In the genomic region with DNA sequence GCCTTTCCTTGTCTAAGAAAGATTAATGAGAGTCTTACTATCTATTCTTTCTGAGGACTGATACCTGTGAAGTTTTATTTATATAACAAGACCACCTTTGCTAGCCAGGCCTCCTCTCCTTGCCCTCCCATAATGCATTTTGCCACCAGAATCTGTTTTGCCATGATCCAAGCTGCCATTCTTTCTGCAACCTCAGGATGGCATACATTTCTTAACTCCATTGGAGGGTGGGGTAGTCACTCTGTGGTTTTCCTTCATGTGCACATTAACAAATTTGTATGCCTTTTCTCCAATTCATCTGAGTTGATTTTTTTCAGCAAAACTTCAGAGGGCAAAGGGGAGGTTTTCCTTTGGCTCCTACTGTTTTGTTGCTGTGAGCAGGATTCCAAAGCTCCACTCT, we compare ENCODE assay signal across 21 cellular contexts. TPM values are rescaled to one million over a fixed set of nuclear protein-coding genes. Genes with fewer than 3 reads are reported as not detected.
DNase-seq lines count a peak whose midpoint lies in the region; ATAC-seq and TF ChIP-seq lines count a peak whose summit lies in the region.
"Had no signal": no experiment of that assay in that cellular context is flagged by ENCODE, and none has a peak within 500 bp of the region (broad histone marks: within the 10 kb centered on the region; RNA-seq: fewer than 3 reads in every experiment).

No MANE protein-coding gene starts in this region.

- H3F3A ChIP-seq in neural progenitor cell (ENCODE audit: low read depth): no peaks in the 10 kb centered on the region

- H3K27ac ChIP-seq in neural progenitor cell: no peak overlapping the region
- H3K27ac ChIP-seq: gastroesophageal sphincter, Peyer's patch, sigmoid colon, transverse colon had no signal

- DNase-seq in Daoy (ENCODE audit: low read depth) (peak; percentile 7), WTC11 (ENCODE audit: low spot score) (no peak), neural progenitor cell (ENCODE audit: low spot score) (no peak), Caco-2 (no peak), AML-193 (lab: John Stamatoyannopoulos, UW) (no peak)
- no peak for DNase-seq in activated CD4-positive, alpha-beta T cell treated with anti-CD3 and anti-CD28 coated beads for 36 hours
- DNase-seq: activated CD8-positive, alpha-beta T cell treated with anti-CD3 and anti-CD28 coated beads, Interleukin-2, amount 10 ng/mL, durations not matched to agents 7 days and 5 days; DMS79 treated with DMSO at 0.1 percent for 48 hours; NCI-H446; Peyer's patch; sigmoid colon; stimulated activated CD4-positive, alpha-beta T cell treated with anti-CD3 and anti-CD28 coated beads, Interleukin-4, amount 100 ng/mL, for 4 hours; transverse colon had no signal

- ATAC-seq in HG03280 (IDR thresholded peaks at IDR 0.05; ENCODE audit: unreplicated experiment) (peak; percentile 22), WTC11 (peak; percentile 47; the same call in 1 of the 2 replicates), GM18519 (IDR thresholded peaks at IDR 0.05; ENCODE audit: low FRiP score, unreplicated experiment) (no peak)
- ATAC-seq in activated CD4-positive, alpha-beta T cell treated with anti-CD3 and anti-CD28 coated beads for 36 hours: no peak
- ATAC-seq: activated CD8-positive, alpha-beta T cell treated with anti-CD3 and anti-CD28 coated beads, Interleukin-2, amount 10 ng/mL, durations not matched to agents 7 days and 5 days; gastroesophageal sphincter had no signal

- no peak overlapping the region for H3K4me2 ChIP-seq in neural progenitor cell

- H3K4me3 Mint-ChIP-seq in WTC11 (no peak overlapping the region), neural progenitor cell (no peak overlapping the region), Caco-2 (ENCODE audit: unreplicated experiment) (no peak overlapping the region)
- H3K4me3 Mint-ChIP-seq in activated CD4-positive, alpha-beta T cell treated with anti-CD3 and anti-CD28 coated beads for 36 hours: no peak overlapping the region
- H3K4me3 Mint-ChIP-seq: activated CD8-positive, alpha-beta T cell treated with anti-CD3 and anti-CD28 coated beads, Interleukin-2, amount 10 ng/mL, durations not matched to agents 7 days and 5 days; activated T-helper 1 cell treated with anti-CD3 and anti-CD28 coated beads, Interleukin-12 subunit alpha, Interleukin-12 subunit beta, Interleukin-2, Interleukin-4 antibody, amounts not matched to agents 30 ng/mL and 10 ng/mL and 1 ng/mL, durations not matched to agents 14 hours and 24 hours and 36 hours; CD14-positive monocyte; central memory CD8-positive, alpha-beta T cell; IgD-negative memory B cell; memory B cell had no signal

- H3K4me1 ChIP-seq in neural progenitor cell (no peaks in the 10 kb centered on the region), Caco-2 (no peaks in the 10 kb centered on the region)
- H3K4me1 ChIP-seq: gastroesophageal sphincter, sigmoid colon had no signal

- CTCF ChIA-PET in WTC11 (lab: Charles Lee) (interaction anchor here (0.6 to 1.2 kb wide), 3 partner anchors 118 to 307 kb away, joined by 3 read pairs; no protein-coding TSS in a partner anchor), Caco-2 (lab: Charles Lee) (no interaction called here)
- CTCF ChIA-PET in activated CD4-positive, alpha-beta T cell treated with anti-CD3 and anti-CD28 coated beads for 36 hours (lab: Charles Lee): interaction anchor here (1.4 kb wide), 1 partner anchor 13 kb away, joined by 5 read pairs; no protein-coding TSS in a partner anchor

- H3K9me3 Mint-ChIP-seq in WTC11: peaks cover 8% of the 10 kb centered on the region
- H3K9me3 Mint-ChIP-seq in neural progenitor cell: peaks cover 6% of the 10 kb centered on the region
- H3K9me3 Mint-ChIP-seq in Caco-2 (ENCODE audit: unreplicated experiment): no peaks in the 10 kb centered on the region
- peaks cover 3% of the 10 kb centered on the region for H3K9me3 Mint-ChIP-seq in activated CD4-positive, alpha-beta T cell treated with anti-CD3 and anti-CD28 coated beads for 36 hours (ENCODE audit: low read depth)
- H3K9me3 Mint-ChIP-seq: activated T-helper 1 cell treated with anti-CD3 and anti-CD28 coated beads, Interleukin-12 subunit alpha, Interleukin-12 subunit beta, Interleukin-2, Interleukin-4 antibody, amounts not matched to agents 30 ng/mL and 10 ng/mL and 1 ng/mL, durations not matched to agents 14 hours and 24 hours and 36 hours; central memory CD8-positive, alpha-beta T cell; memory B cell had no signal

- H3K27me3 ChIP-seq in neural progenitor cell (no peaks in the 10 kb centered on the region), Caco-2 (replicated peaks; ENCODE audit: control insufficient read depth, insufficient read depth, low read length) (no peaks in the 10 kb centered on the region)
- H3K27me3 ChIP-seq: gastroesophageal sphincter, Peyer's patch, sigmoid colon, transverse colon had no signal

- no peak overlapping the region for H3K9ac ChIP-seq in neural progenitor cell

- no peaks in the 10 kb centered on the region for H3K27me3 Mint-ChIP-seq in WTC11 (ENCODE audit: low read depth)
- H3K27me3 Mint-ChIP-seq in neural progenitor cell (ENCODE audit: insufficient read depth, low read depth): no peaks in the 10 kb centered on the region
- no peaks in the 10 kb centered on the region for H3K27me3 Mint-ChIP-seq in Caco-2 (ENCODE audit: insufficient read depth, unreplicated experiment)
- no peaks in the 10 kb centered on the region for H3K27me3 Mint-ChIP-seq in activated CD4-positive, alpha-beta T cell treated with anti-CD3 and anti-CD28 coated beads for 36 hours
- H3K27me3 Mint-ChIP-seq: central memory CD8-positive, alpha-beta T cell; IgD-negative memory B cell; memory B cell had no signal

- no peak overlapping the region for H3K27ac Mint-ChIP-seq in WTC11
- no peak overlapping the region for H3K27ac Mint-ChIP-seq in neural progenitor cell
- no peak overlapping the region for H3K27ac Mint-ChIP-seq in Caco-2 (ENCODE audit: unreplicated experiment)
- H3K27ac Mint-ChIP-seq in activated CD4-positive, alpha-beta T cell treated with anti-CD3 and anti-CD28 coated beads for 36 hours: no peak overlapping the region
- H3K27ac Mint-ChIP-seq: activated CD8-positive, alpha-beta T cell treated with anti-CD3 and anti-CD28 coated beads, Interleukin-2, amount 10 ng/mL, durations not matched to agents 7 days and 5 days; activated T-helper 1 cell treated with anti-CD3 and anti-CD28 coated beads, Interleukin-12 subunit alpha, Interleukin-12 subunit beta, Interleukin-2, Interleukin-4 antibody, amounts not matched to agents 30 ng/mL and 10 ng/mL and 1 ng/mL, durations not matched to agents 14 hours and 24 hours and 36 hours; CD14-positive monocyte; IgD-negative memory B cell; memory B cell had no signal

- POLR2A ChIA-PET in WTC11 (lab: Charles Lee) (no interaction called here), Caco-2 (lab: Charles Lee) (no interaction called here)
- POLR2A ChIA-PET in activated CD4-positive, alpha-beta T cell treated with anti-CD3 and anti-CD28 coated beads for 36 hours (lab: Charles Lee): no interaction called here

- no peak overlapping the region for H3K4me3 ChIP-seq in neural progenitor cell
- no peak overlapping the region for H3K4me3 ChIP-seq in Caco-2 (ENCODE audit: low read depth, low read length)
- H3K4me3 ChIP-seq: gastroesophageal sphincter, Peyer's patch, sigmoid colon, transverse colon had no signal

- no peak for TF ChIP-seq CTCF in WTC11 (IDR thresholded peaks at IDR 0.05)
- TF ChIP-seq CTCF in neural progenitor cell (IDR thresholded peaks at IDR 0.05): no peak
- no peak for TF ChIP-seq CTCF in Caco-2 (IDR thresholded peaks at IDR 0.05; ENCODE audit: insufficient read depth in 1 of 2, low read depth in 1 of 2, low read length in 1 of 2, severe bottlenecking in 1 of 2, unreplicated experiment in 1 of 2)

- H3K36me3 ChIP-seq in neural progenitor cell (no peaks in the 10 kb centered on the region), Caco-2 (ENCODE audit: control insufficient read depth, insufficient read depth, low read length) (no peaks in the 10 kb centered on the region)
- H3K36me3 ChIP-seq: gastroesophageal sphincter, Peyer's patch, sigmoid colon, transverse colon had no signal

- H3K36me3 Mint-ChIP-seq in WTC11 (peaks cover 6% of the 10 kb centered on the region), neural progenitor cell (no peaks in the 10 kb centered on the region), Caco-2 (ENCODE audit: insufficient read depth, unreplicated experiment) (no peaks in the 10 kb centered on the region)
- peaks cover 5% of the 10 kb centered on the region for H3K36me3 Mint-ChIP-seq in activated CD4-positive, alpha-beta T cell treated with anti-CD3 and anti-CD28 coated beads for 36 hours (ENCODE audit: low read depth)
- H3K36me3 Mint-ChIP-seq: CD14-positive monocyte, IgD-negative memory B cell had no signal

- intact Hi-C loops in Caco-2 (cut with micrococcal nuclease; ENCODE audit: unreplicated experiment): no loop called here
- intact Hi-C loops in activated CD4-positive, alpha-beta T cell treated with anti-CD3 and anti-CD28 coated beads for 36 hours (cut with DNase I, micrococcal nuclease): no loop called here

- H3K9me3 ChIP-seq in neural progenitor cell (ENCODE audit: low read depth) (no peaks in the 10 kb centered on the region), Caco-2 (peaks cover 3% of the 10 kb centered on the region; the same call in 1 of the 2 replicates)
- H3K9me3 ChIP-seq: Peyer's patch had no signal

- no TSS peak for BruUV-seq in Caco-2 (replicated peaks; lab: Mats Ljungman, UMichigan)

- no peaks in the 10 kb centered on the region for H4K20me1 ChIP-seq in neural progenitor cell (ENCODE audit: low read depth)

- peaks cover 5% of the 10 kb centered on the region for H3K4me1 Mint-ChIP-seq in WTC11
- no peaks in the 10 kb centered on the region for H3K4me1 Mint-ChIP-seq in neural progenitor cell
- H3K4me1 Mint-ChIP-seq in Caco-2 (ENCODE audit: low read depth, unreplicated experiment): no peaks in the 10 kb centered on the region
- peaks cover 22% of the 10 kb centered on the region for H3K4me1 Mint-ChIP-seq in activated CD4-positive, alpha-beta T cell treated with anti-CD3 and anti-CD28 coated beads for 36 hours
- H3K4me1 Mint-ChIP-seq: CD14-positive monocyte, memory B cell had no signal

- no peaks in the 10 kb centered on the region for H3K79me2 ChIP-seq in neural progenitor cell (ENCODE audit: low read depth)

- H2AFZ ChIP-seq in neural progenitor cell (replicated peaks): peak overlapping the region; percentile 64

TF ChIP-seq in WTC11, 78 proteins besides CTCF, POLR2A, EP300 and RAD21 (continues in another document):
- no peak for TF ChIP-seq NFYB (CRISPR knock-in tag; conservative IDR thresholded peaks at IDR 0.05; ENCODE audit: low read depth)
- no peak for TF ChIP-seq GRHL2 (CRISPR knock-in tag; IDR thresholded peaks at IDR 0.05; ENCODE audit: insufficient replicate concordance, severe bottlenecking)
- no peak for TF ChIP-seq JUN (CRISPR knock-in tag; IDR thresholded peaks at IDR 0.05)
- TF ChIP-seq TEAD4 (CRISPR knock-in tag; IDR thresholded peaks at IDR 0.05): no peak

RNA-seq across cellular contexts. Expression of gene ENPP4, which starts 26.4 kb away (rescaled TPM):
- 18.7 and 19.6 TPM in 2 replicates for total RNA-seq in Daoy (2014; rRNA removed; shearing (Covaris generic))
- total RNA-seq in WTC11 (2021) (2.8 to 3.9 TPM (median 3.6 TPM) in 3 replicates), neural progenitor cell (ENCODE audit: low replicate concordance) (13.1 and 22.9 TPM in 2 replicates), Caco-2 (2022) (2.7 TPM in 2 replicates)
- total RNA-seq in activated CD4-positive, alpha-beta T cell treated with anti-CD3 and anti-CD28 coated beads for 36 hours: 1 to 10 TPM; 6.0 to 6.6 TPM

Comparison
In these comparisons a context has a peak if more than half of its experiments do, and no peak if none do; other contexts are left out.
1. ATAC-seq: peak in HG03280 (single experiment) and WTC11 (single experiment); none in GM18519 (single experiment) and activated CD4-positive, alpha-beta T cell treated with anti-CD3 and anti-CD28 coated beads for 36 hours (single experiment).